1 cellular context compared by ENCODE assay signal in the genomic region with DNA sequence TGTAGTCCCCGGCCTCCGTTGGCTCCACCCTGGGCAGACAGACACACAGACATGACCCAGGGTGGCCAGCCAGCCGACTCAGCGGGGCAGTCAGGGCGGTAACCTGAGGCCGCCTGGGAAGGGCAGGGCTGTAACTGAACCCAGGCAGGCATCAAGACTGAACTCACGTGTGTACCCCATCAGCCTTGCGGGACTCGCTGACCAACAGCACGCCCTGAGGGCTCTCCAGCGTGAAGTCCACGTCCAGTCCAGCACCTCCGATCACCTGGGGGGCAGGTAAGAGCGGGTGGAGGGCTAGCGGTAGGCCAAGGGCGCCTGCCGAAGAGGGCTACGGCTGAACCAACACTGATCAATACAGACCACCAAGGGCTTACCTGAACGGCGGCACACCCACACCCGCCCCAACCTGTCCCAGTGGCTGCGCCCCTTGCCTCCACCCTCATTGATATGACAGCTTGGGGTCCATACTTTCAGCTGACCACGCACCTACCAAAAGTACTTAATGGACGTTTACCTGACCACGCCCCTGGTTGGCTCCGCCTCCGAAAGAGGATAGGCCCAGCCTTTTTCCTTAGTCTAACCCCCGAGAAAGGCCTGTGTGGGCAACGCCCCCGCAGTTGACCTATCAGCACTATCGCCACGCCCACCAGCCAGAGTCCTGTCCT.
A peak's percentile ranks its signal among the peaks of the same experiment; 100 is the strongest.
TF ChIP-seq lines count a peak whose summit lies in the region.

No MANE protein-coding gene starts in this region.

TF ChIP-seq in H1, 55 proteins besides CTCF, POLR2A, EP300 and RAD21:
- TF ChIP-seq CREB1 (IDR thresholded peaks at IDR 0.05) (no peak), RBBP5 (IDR thresholded peaks at IDR 0.05; ENCODE audit: borderline replicate concordance, low read depth, low read length) (no peak), SP1 (IDR thresholded peaks at IDR 0.05; ENCODE audit: low read depth, low read length) (peak; percentile 81), SAP30 (IDR thresholded peaks at IDR 0.05; ENCODE audit: insufficient read depth, insufficient replicate concordance, low read length) (no peak), NANOG (IDR thresholded peaks at IDR 0.05; ENCODE audit: insufficient read depth, low read depth, low read length, poor library complexity, severe bottlenecking) (no peak), NRF1 (IDR thresholded peaks at IDR 0.05; ENCODE audit: low read depth, low read length) (no peak), SP4 (IDR thresholded peaks at IDR 0.05; ENCODE audit: low read length) (no peak), JUND (IDR thresholded peaks at IDR 0.05; ENCODE audit: low read length) (no peak), POU5F1 (IDR thresholded peaks at IDR 0.05; ENCODE audit: low read depth, low read length) (no peak), HDAC6 (IDR thresholded peaks at IDR 0.05; ENCODE audit: low read depth, low read length) (no peak), RXRA (IDR thresholded peaks at IDR 0.05; ENCODE audit: insufficient read depth, low read depth, low read length) (no peak), JUN (IDR thresholded peaks at IDR 0.05; ENCODE audit: low read depth, low read length) (no peak), EZH2 (IDR thresholded peaks at IDR 0.05; ENCODE audit: low read depth, low read length, severe bottlenecking) (no peak), CHD1 (IDR thresholded peaks at IDR 0.05; ENCODE audit: low read depth, low read length) (no peak), PHF8 (conservative IDR thresholded peaks at IDR 0.05; ENCODE audit: low read depth, low read length) (no peak), TAF1 (IDR thresholded peaks at IDR 0.05; ENCODE audit: low read depth, low read length) (no peak), KDM5A (IDR thresholded peaks at IDR 0.05; ENCODE audit: low read length) (no peak), BRCA1 (IDR thresholded peaks at IDR 0.05; ENCODE audit: low read depth, low read length) (no peak), ZNF274 (IDR thresholded peaks at IDR 0.05; ENCODE audit: borderline replicate concordance, extremely low read depth, low read length) (no peak), POLR2AphosphoS5 (IDR thresholded peaks at IDR 0.05; ENCODE audit: low read depth, low read length) (peak; percentile 69; the same call in 1 of the 2 replicates), GABPA (IDR thresholded peaks at IDR 0.05; ENCODE audit: borderline replicate concordance, insufficient read depth, low read length) (no peak), RFX5 (IDR thresholded peaks at IDR 0.05; ENCODE audit: borderline replicate concordance, low read depth, low read length) (no peak), CBX5 (IDR thresholded peaks at IDR 0.05; ENCODE audit: low read depth, low read length) (no peak), SRF (IDR thresholded peaks at IDR 0.05; ENCODE audit: low read depth, low read length) (no peak), CTBP2 (IDR thresholded peaks at IDR 0.05; ENCODE audit: borderline replicate concordance, insufficient read depth, insufficient read length, low read length) (no peak), CEBPB (IDR thresholded peaks at IDR 0.05; ENCODE audit: low read depth, low read length) (no peak), EGR1 (IDR thresholded peaks at IDR 0.05; ENCODE audit: borderline replicate concordance, low read depth, low read length) (peak; percentile 71; the same call in 1 of the 2 replicates), SP2 (IDR thresholded peaks at IDR 0.05; ENCODE audit: low read length) (no peak), TAF7 (optimal IDR thresholded peaks at IDR 0.05; ENCODE audit: borderline replicate concordance, low read depth, low read length) (no peak), YY1 (IDR thresholded peaks at IDR 0.05; ENCODE audit: low read depth, low read length) (no peak), TEAD4 (IDR thresholded peaks at IDR 0.05; ENCODE audit: low read depth, low read length) (no peak), GTF2F1 (IDR thresholded peaks at IDR 0.05; ENCODE audit: borderline replicate concordance, low read depth, low read length) (no peak), SIN3A (conservative IDR thresholded peaks at IDR 0.05 in 1 of 2, IDR thresholded peaks at IDR 0.05 in 1 of 2; ENCODE audit: low read depth in 1 of 2, low read length in 2 of 2) (peak in 1 of 2 experiments; percentile 31; a peak in 2 of 4 replicates), HDAC2 (IDR thresholded peaks at IDR 0.05; ENCODE audit: borderline replicate concordance in 1 of 2, low read depth in 2 of 2, low read length in 2 of 2) (no peak), RNF2 (IDR thresholded peaks at IDR 0.05; ENCODE audit: borderline replicate concordance, low read depth, low read length, missing control alignments, poor library complexity, severe bottlenecking) (no peak), SUZ12 (IDR thresholded peaks at IDR 0.05; ENCODE audit: low read length) (no peak), KDM1A (IDR thresholded peaks at IDR 0.05; ENCODE audit: borderline replicate concordance, low read length) (no peak), MAFK (IDR thresholded peaks at IDR 0.05; ENCODE audit: low read depth, low read length) (no peak), CHD2 (IDR thresholded peaks at IDR 0.05; ENCODE audit: low read length) (0 out of 2 replicates have a peak, but pooled peaks have one; percentile 6), BACH1 (IDR thresholded peaks at IDR 0.05; ENCODE audit: low read length) (no peak)
- TF ChIP-seq, protein P1, sequence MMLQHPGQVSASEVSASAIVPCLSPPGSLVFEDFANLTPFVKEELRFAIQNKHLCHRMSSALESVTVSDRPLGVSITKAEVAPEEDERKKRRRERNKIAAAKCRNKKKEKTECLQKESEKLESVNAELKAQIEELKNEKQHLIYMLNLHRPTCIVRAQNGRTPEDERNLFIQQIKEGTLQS (IDR thresholded peaks at IDR 0.05; ENCODE audit: insufficient read depth, low read depth, low read length) = no peak
- TF ChIP-seq, protein P2, sequence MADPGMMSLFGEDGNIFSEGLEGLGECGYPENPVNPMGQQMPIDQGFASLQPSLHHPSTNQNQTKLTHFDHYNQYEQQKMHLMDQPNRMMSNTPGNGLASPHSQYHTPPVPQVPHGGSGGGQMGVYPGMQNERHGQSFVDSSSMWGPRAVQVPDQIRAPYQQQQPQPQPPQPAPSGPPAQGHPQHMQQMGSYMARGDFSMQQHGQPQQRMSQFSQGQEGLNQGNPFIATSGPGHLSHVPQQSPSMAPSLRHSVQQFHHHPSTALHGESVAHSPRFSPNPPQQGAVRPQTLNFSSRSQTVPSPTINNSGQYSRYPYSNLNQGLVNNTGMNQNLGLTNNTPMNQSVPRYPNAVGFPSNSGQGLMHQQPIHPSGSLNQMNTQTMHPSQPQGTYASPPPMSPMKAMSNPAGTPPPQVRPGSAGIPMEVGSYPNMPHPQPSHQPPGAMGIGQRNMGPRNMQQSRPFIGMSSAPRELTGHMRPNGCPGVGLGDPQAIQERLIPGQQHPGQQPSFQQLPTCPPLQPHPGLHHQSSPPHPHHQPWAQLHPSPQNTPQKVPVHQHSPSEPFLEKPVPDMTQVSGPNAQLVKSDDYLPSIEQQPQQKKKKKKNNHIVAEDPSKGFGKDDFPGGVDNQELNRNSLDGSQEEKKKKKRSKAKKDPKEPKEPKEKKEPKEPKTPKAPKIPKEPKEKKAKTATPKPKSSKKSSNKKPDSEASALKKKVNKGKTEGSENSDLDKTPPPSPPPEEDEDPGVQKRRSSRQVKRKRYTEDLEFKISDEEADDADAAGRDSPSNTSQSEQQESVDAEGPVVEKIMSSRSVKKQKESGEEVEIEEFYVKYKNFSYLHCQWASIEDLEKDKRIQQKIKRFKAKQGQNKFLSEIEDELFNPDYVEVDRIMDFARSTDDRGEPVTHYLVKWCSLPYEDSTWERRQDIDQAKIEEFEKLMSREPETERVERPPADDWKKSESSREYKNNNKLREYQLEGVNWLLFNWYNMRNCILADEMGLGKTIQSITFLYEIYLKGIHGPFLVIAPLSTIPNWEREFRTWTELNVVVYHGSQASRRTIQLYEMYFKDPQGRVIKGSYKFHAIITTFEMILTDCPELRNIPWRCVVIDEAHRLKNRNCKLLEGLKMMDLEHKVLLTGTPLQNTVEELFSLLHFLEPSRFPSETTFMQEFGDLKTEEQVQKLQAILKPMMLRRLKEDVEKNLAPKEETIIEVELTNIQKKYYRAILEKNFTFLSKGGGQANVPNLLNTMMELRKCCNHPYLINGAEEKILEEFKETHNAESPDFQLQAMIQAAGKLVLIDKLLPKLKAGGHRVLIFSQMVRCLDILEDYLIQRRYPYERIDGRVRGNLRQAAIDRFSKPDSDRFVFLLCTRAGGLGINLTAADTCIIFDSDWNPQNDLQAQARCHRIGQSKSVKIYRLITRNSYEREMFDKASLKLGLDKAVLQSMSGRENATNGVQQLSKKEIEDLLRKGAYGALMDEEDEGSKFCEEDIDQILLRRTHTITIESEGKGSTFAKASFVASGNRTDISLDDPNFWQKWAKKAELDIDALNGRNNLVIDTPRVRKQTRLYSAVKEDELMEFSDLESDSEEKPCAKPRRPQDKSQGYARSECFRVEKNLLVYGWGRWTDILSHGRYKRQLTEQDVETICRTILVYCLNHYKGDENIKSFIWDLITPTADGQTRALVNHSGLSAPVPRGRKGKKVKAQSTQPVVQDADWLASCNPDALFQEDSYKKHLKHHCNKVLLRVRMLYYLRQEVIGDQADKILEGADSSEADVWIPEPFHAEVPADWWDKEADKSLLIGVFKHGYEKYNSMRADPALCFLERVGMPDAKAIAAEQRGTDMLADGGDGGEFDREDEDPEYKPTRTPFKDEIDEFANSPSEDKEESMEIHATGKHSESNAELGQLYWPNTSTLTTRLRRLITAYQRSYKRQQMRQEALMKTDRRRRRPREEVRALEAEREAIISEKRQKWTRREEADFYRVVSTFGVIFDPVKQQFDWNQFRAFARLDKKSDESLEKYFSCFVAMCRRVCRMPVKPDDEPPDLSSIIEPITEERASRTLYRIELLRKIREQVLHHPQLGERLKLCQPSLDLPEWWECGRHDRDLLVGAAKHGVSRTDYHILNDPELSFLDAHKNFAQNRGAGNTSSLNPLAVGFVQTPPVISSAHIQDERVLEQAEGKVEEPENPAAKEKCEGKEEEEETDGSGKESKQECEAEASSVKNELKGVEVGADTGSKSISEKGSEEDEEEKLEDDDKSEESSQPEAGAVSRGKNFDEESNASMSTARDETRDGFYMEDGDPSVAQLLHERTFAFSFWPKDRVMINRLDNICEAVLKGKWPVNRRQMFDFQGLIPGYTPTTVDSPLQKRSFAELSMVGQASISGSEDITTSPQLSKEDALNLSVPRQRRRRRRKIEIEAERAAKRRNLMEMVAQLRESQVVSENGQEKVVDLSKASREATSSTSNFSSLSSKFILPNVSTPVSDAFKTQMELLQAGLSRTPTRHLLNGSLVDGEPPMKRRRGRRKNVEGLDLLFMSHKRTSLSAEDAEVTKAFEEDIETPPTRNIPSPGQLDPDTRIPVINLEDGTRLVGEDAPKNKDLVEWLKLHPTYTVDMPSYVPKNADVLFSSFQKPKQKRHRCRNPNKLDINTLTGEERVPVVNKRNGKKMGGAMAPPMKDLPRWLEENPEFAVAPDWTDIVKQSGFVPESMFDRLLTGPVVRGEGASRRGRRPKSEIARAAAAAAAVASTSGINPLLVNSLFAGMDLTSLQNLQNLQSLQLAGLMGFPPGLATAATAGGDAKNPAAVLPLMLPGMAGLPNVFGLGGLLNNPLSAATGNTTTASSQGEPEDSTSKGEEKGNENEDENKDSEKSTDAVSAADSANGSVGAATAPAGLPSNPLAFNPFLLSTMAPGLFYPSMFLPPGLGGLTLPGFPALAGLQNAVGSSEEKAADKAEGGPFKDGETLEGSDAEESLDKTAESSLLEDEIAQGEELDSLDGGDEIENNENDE (IDR thresholded peaks at IDR 0.05; ENCODE audit: insufficient replicate concordance, low read length) = no peak
- TF ChIP-seq, protein P3, sequence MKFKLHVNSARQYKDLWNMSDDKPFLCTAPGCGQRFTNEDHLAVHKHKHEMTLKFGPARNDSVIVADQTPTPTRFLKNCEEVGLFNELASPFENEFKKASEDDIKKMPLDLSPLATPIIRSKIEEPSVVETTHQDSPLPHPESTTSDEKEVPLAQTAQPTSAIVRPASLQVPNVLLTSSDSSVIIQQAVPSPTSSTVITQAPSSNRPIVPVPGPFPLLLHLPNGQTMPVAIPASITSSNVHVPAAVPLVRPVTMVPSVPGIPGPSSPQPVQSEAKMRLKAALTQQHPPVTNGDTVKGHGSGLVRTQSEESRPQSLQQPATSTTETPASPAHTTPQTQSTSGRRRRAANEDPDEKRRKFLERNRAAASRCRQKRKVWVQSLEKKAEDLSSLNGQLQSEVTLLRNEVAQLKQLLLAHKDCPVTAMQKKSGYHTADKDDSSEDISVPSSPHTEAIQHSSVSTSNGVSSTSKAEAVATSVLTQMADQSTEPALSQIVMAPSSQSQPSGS (IDR thresholded peaks at IDR 0.05; ENCODE audit: low read length) = no peak
